Comparison of ENCODE assay signal across 10 cellular contexts in the genomic region with DNA sequence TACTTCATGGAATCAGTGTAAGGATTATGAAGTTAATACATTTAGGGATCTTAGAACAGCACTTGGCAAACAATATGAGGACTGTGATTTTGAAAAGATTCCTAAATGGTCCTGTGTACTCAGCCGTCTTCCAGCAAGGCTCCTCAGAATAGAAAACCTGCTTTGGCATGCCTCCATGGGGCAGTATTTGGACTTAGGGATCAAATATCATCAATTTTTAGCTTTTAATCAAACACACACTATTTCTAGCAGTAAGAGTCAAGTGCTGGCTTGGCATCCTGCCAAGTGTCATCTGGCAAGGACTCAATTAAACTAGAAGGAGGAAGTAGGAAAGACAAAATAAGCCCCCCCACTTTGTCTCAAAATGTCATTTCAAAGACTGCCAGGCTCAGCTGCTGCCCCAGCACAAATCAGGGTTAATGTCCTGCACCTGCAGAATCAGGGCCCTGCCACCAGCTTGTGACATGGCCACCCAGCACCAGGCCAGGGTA. TPM values are rescaled to one million over a fixed set of nuclear protein-coding genes. Genes with fewer than 3 reads are reported as not detected.
DNase-seq lines count a peak whose midpoint lies in the region; ATAC-seq and TF ChIP-seq lines count a peak whose summit lies in the region.
"Had no signal": no experiment of that assay in that cellular context is flagged by ENCODE, and none has a peak within 500 bp of the region (broad histone marks: within the 10 kb centered on the region; RNA-seq: fewer than 3 reads in every experiment).

No MANE protein-coding gene starts in this region.

- peak overlapping the region; percentile 47 for H3K27ac Mint-ChIP-seq in neural progenitor cell
- H3K27ac Mint-ChIP-seq in activated CD8-positive, alpha-beta T cell treated with anti-CD3 and anti-CD28 coated beads for 36 hours: no peak overlapping the region
- no peak overlapping the region for H3K27ac Mint-ChIP-seq in effector memory CD8-positive, alpha-beta T cell

- 37% methylated on average over 1 of the region's 1 CpG for WGBS in mammary epithelial cell (ENCODE audit: low coverage, missing lambda C conversion rate)

- H3K9ac ChIP-seq in mammary epithelial cell (ENCODE audit: insufficient read depth, low read length) (no peak overlapping the region), neural progenitor cell (no peak overlapping the region)

- no peaks in the 10 kb centered on the region for H3K36me3 ChIP-seq in mammary epithelial cell (ENCODE audit: insufficient read depth, low read length)
- H3K36me3 ChIP-seq in neural progenitor cell: no peaks in the 10 kb centered on the region

- no TSS peak for BruUV-seq in mammary epithelial cell (replicated peaks; lab: Mats Ljungman, UMichigan)

- H3K9me3 ChIP-seq in mammary epithelial cell (replicated peaks; ENCODE audit: insufficient read depth, low read length) (no peaks in the 10 kb centered on the region), neural progenitor cell (ENCODE audit: low read depth) (no peaks in the 10 kb centered on the region)

- H3F3A ChIP-seq in neural progenitor cell (ENCODE audit: low read depth): no peaks in the 10 kb centered on the region

- H3K4me3 ChIP-seq in mammary epithelial cell (replicated peaks in 1 of 3; ENCODE audit: insufficient read depth in 1 of 3, low read depth in 2 of 3, low read length in 3 of 3) (no peak overlapping the region), neural progenitor cell (no peak overlapping the region)

- H3K4me2 ChIP-seq in mammary epithelial cell (ENCODE audit: insufficient read depth, low read depth, low read length) (no peak overlapping the region), neural progenitor cell (no peak overlapping the region)

- intact Hi-C loops in mammary epithelial cell (cut with micrococcal nuclease): no loop called here
- intact Hi-C loops in activated CD8-positive, alpha-beta T cell treated with anti-CD3 and anti-CD28 coated beads for 36 hours (cut with micrococcal nuclease): loop anchor here (10.0 kb wide), 1 partner anchor 335 kb away; no protein-coding TSS in a partner anchor

- H3K27me3 ChIP-seq in mammary epithelial cell (ENCODE audit: insufficient read depth, low read length) (no peaks in the 10 kb centered on the region), neural progenitor cell (no peaks in the 10 kb centered on the region)

- dilution Hi-C loops in mammary epithelial cell (cut with HindIII; ENCODE audit: low sequenced_read_pairs): no loop called here

- peak overlapping the region; percentile 41 for H2AFZ ChIP-seq in mammary epithelial cell (ENCODE audit: low read depth, low read length)
- no peak overlapping the region for H2AFZ ChIP-seq in neural progenitor cell (replicated peaks)

- H3K27ac ChIP-seq in mammary epithelial cell (ENCODE audit: insufficient read depth, low read depth, low read length) (no peak overlapping the region), neural progenitor cell (no peak overlapping the region)

- H3K36me3 Mint-ChIP-seq in neural progenitor cell: no peaks in the 10 kb centered on the region
- H3K36me3 Mint-ChIP-seq in activated CD8-positive, alpha-beta T cell treated with anti-CD3 and anti-CD28 coated beads for 36 hours (ENCODE audit: low read depth): peaks cover 5% of the 10 kb centered on the region
- no peaks in the 10 kb centered on the region for H3K36me3 Mint-ChIP-seq in effector memory CD8-positive, alpha-beta T cell (ENCODE audit: insufficient read depth)

- peaks cover 4% of the 10 kb centered on the region for H3K9me3 Mint-ChIP-seq in neural progenitor cell
- peaks cover 13% of the 10 kb centered on the region for H3K9me3 Mint-ChIP-seq in activated CD8-positive, alpha-beta T cell treated with anti-CD3 and anti-CD28 coated beads for 36 hours
- H3K9me3 Mint-ChIP-seq in effector memory CD8-positive, alpha-beta T cell: peaks cover 3 to 11% of the 10 kb centered on the region in 2 donors

- H3K79me2 ChIP-seq in mammary epithelial cell (ENCODE audit: insufficient read depth, low read length): no peaks in the 10 kb centered on the region
- H3K79me2 ChIP-seq in neural progenitor cell (ENCODE audit: low read depth): no peaks in the 10 kb centered on the region

- H3K4me3 Mint-ChIP-seq in neural progenitor cell: no peak overlapping the region
- no peak overlapping the region for H3K4me3 Mint-ChIP-seq in activated CD8-positive, alpha-beta T cell treated with anti-CD3 and anti-CD28 coated beads for 36 hours
- H3K4me3 Mint-ChIP-seq in effector memory CD8-positive, alpha-beta T cell: no peak overlapping the region

- peaks cover 13% of the 10 kb centered on the region for H3K4me1 ChIP-seq in mammary epithelial cell (ENCODE audit: insufficient read depth, low read length)
- H3K4me1 ChIP-seq in neural progenitor cell: no peaks in the 10 kb centered on the region

- in situ Hi-C loops in mammary epithelial cell (cut with MboI; ENCODE audit: low sequenced_read_pairs in 2 of 2): loop anchor here (10.0 to 25.0 kb wide), 2 partner anchors 195 to 928 kb away; no protein-coding TSS in a partner anchor

- peaks cover 18% of the 10 kb centered on the region for H3K4me1 Mint-ChIP-seq in neural progenitor cell
- H3K4me1 Mint-ChIP-seq in activated CD8-positive, alpha-beta T cell treated with anti-CD3 and anti-CD28 coated beads for 36 hours (ENCODE audit: low read depth): no peaks in the 10 kb centered on the region
- no peaks in the 10 kb centered on the region for H3K4me1 Mint-ChIP-seq in effector memory CD8-positive, alpha-beta T cell (ENCODE audit: low read depth in 2 of 2)

- POLR2A ChIA-PET in activated CD8-positive, alpha-beta T cell treated with anti-CD3 and anti-CD28 coated beads for 36 hours (lab: Charles Lee): no interaction called here

- DNase-seq in DMS79 treated with DMSO at 0.1 percent for 48 hours (lab: John Stamatoyannopoulos, UW): peak; percentile 66
- DNase-seq in NCI-H2107 treated with DMSO at 0.1 percent for 48 hours (lab: John Stamatoyannopoulos, UW; ENCODE audit: unreplicated experiment): peak; percentile 15
- DNase-seq in mammary epithelial cell: no peak
- DNase-seq in neural progenitor cell (ENCODE audit: low spot score): no peak
- DNase-seq in activated CD8-positive, alpha-beta T cell treated with anti-CD3 and anti-CD28 coated beads for 36 hours: no peak
- no peak for DNase-seq in effector memory CD8-positive, alpha-beta T cell
- DNase-seq: NCI-H526 treated with DMSO at 0.1 percent for 48 hours had no signal

- no peak for ATAC-seq in HG03135 (IDR thresholded peaks at IDR 0.05; ENCODE audit: unreplicated experiment)
- no peak for ATAC-seq in activated CD8-positive, alpha-beta T cell treated with anti-CD3 and anti-CD28 coated beads for 36 hours
- ATAC-seq in activated CD4-positive, CD25-positive, alpha-beta regulatory T cell treated with anti-CD3 and anti-CD28 coated beads, Interleukin-2, amount 50 U/mL, for 24 hours: no peak
- ATAC-seq in effector memory CD8-positive, alpha-beta T cell (replicated peaks): no peak

- H4K20me1 ChIP-seq in mammary epithelial cell (ENCODE audit: insufficient read depth, low read length): no peaks in the 10 kb centered on the region
- H4K20me1 ChIP-seq in neural progenitor cell (ENCODE audit: low read depth): no peaks in the 10 kb centered on the region

- TF ChIP-seq CTCF in mammary epithelial cell (conservative IDR thresholded peaks at IDR 0.05 in 1 of 2, IDR thresholded peaks at IDR 0.05 in 1 of 2; ENCODE audit: extremely low read depth in 1 of 2, insufficient read depth in 1 of 2, low read depth in 1 of 2, low read length in 2 of 2) (no peak), neural progenitor cell (IDR thresholded peaks at IDR 0.05) (no peak)
- TF ChIP-seq CTCF in activated CD8-positive, alpha-beta T cell treated with anti-CD3 and anti-CD28 coated beads for 36 hours (IDR thresholded peaks at IDR 0.05): no peak

- H3K27me3 Mint-ChIP-seq in neural progenitor cell (ENCODE audit: insufficient read depth, low read depth): peaks cover 7% of the 10 kb centered on the region
- peaks cover 42% of the 10 kb centered on the region for H3K27me3 Mint-ChIP-seq in activated CD8-positive, alpha-beta T cell treated with anti-CD3 and anti-CD28 coated beads for 36 hours
- peaks cover 39 to 73% of the 10 kb centered on the region in 2 donors for H3K27me3 Mint-ChIP-seq in effector memory CD8-positive, alpha-beta T cell

- CTCF ChIA-PET in mammary epithelial cell (lab: Charles Lee; ENCODE audit: low non-redundant PET): interaction anchor here (0.6 to 0.7 kb wide), 2 partner anchors 405 to 489 kb away, joined by 3 to 7 read pairs; no protein-coding TSS in a partner anchor
- CTCF ChIA-PET in activated CD8-positive, alpha-beta T cell treated with anti-CD3 and anti-CD28 coated beads for 36 hours (lab: Charles Lee): interaction anchor here (0.6 to 4.6 kb wide), 5 partner anchors 8 to 406 kb away, joined by 3 to 34 read pairs (median 8); no protein-coding TSS in a partner anchor

RNA-seq across cellular contexts. Expression of a gene that starts 40.8 kb away (rescaled TPM):
- total RNA-seq in mammary epithelial cell: under 1 TPM in 1 of 2 donors, not detected in 1; under 0.01 TPM
- not detected for polyA plus RNA-seq in mammary epithelial cell
- polyA minus RNA-seq in mammary epithelial cell: not detected
- total RNA-seq in neural progenitor cell (ENCODE audit: low replicate concordance): not detected in 2 replicates
- total RNA-seq in activated CD8-positive, alpha-beta T cell treated with anti-CD3 and anti-CD28 coated beads for 36 hours: not detected
- total RNA-seq: skeletal muscle tissue had no signal

Comparison
In these comparisons a context has a peak if more than half of its experiments do, and no peak if none do; other contexts are left out.
1. DNase-seq: peak in DMS79 treated with DMSO at 0.1 percent for 48 hours (single experiment) and NCI-H2107 treated with DMSO at 0.1 percent for 48 hours (single experiment); none in mammary epithelial cell (single experiment), neural progenitor cell (single experiment), activated CD8-positive, alpha-beta T cell treated with anti-CD3 and anti-CD28 coated beads for 36 hours (single experiment) and effector memory CD8-positive, alpha-beta T cell (0 of 3).